ENCODE assay signal across 16 cellular contexts in the genomic region with DNA sequence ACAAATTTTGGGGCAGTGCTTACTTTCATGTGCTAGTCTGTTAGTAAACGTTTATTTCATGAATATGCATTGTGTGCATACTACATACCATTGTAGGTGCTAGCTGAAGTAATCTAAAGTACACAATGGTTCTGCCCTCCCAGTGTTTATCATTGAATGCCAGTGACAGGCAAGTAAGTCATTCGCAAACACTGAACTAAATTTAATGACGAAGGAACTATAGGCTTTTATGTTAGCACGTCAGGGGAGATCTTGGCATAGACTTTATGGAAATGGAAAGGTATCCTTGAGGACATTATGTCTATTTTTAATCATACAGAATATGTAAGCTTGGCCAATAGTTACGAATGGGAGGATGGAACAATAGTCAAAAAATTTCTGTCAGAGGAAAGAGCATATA.
"Had no signal": no experiment of that assay in that cellular context is flagged by ENCODE, and none has a peak within 500 bp of the region (broad histone marks: within the 10 kb centered on the region; RNA-seq: fewer than 3 reads in every experiment).

No MANE protein-coding gene starts in this region.

- H3K4me1 ChIP-seq: neural progenitor cell, prostate gland, right atrium auricular region, tibial artery had no signal

- H3K27ac ChIP-seq: epithelial cell of prostate, neural progenitor cell, prostate gland, right atrium auricular region, tibial artery had no signal

- ATAC-seq: activated CD4-positive, CD25-positive, alpha-beta regulatory T cell treated with anti-CD3 and anti-CD28 coated beads, Interleukin-2, amount 50 U/mL, for 24 hours; activated T-cell treated with anti-CD3 and anti-CD28 coated beads, Interleukin-2, amount 50 U/mL, for 4 hours; effector memory CD8-positive, alpha-beta T cell; naive thymus-derived CD4-positive, alpha-beta T cell had no signal

- H3K4me3 ChIP-seq: neural progenitor cell, prostate gland, right atrium auricular region, tibial artery had no signal

- H3K9me3 ChIP-seq: prostate gland, right atrium auricular region, tibial artery had no signal

- DNase-seq: activated CD4-positive, alpha-beta T cell treated with anti-CD3 and anti-CD28 coated beads, Interleukin-2, amount 50 U/mL, for 1 hour; activated CD8-positive, alpha-beta memory T cell treated with anti-CD3 and anti-CD28 coated beads, Interleukin-2, amount 50 U/mL, for 4 hours; activated naive CD4-positive, alpha-beta T cell treated with anti-CD3 and anti-CD28 coated beads for 36 hours; activated T-cell treated with anti-CD3 and anti-CD28 coated beads, Interleukin-2, amount 50 U/mL, for 4 hours; caudate nucleus; effector memory CD8-positive, alpha-beta T cell; foreskin fibroblast; naive thymus-derived CD4-positive, alpha-beta T cell; stimulated activated CD4-positive, alpha-beta T cell treated with anti-CD3 and anti-CD28 coated beads, Interleukin-2, amount 100 ng/mL, for 24 hours; stimulated activated naive CD4-positive, alpha-beta T cell treated with Interleukin-2 at 50 U/mL for 16 hours; tibial artery had no signal

- H3K9ac ChIP-seq: neural progenitor cell had no signal

- H2AFZ ChIP-seq: neural progenitor cell had no signal

- H3K4me2 ChIP-seq: neural progenitor cell had no signal

- H3K36me3 ChIP-seq: neural progenitor cell, prostate gland, right atrium auricular region, tibial artery had no signal

- H3K27me3 ChIP-seq: neural progenitor cell, right atrium auricular region, tibial artery had no signal
